In genomic region chr1:61095127-61095812, GRCh38 we compare ENCODE assay signal across 1 cellular context.
TF ChIP-seq lines count a peak whose summit lies in the region.

No MANE protein-coding gene starts in this region.

TF ChIP-seq in SK-N-SH, 30 proteins besides CTCF, POLR2A, EP300 and RAD21 (continued from another document):
- TF ChIP-seq, protein P1, sequence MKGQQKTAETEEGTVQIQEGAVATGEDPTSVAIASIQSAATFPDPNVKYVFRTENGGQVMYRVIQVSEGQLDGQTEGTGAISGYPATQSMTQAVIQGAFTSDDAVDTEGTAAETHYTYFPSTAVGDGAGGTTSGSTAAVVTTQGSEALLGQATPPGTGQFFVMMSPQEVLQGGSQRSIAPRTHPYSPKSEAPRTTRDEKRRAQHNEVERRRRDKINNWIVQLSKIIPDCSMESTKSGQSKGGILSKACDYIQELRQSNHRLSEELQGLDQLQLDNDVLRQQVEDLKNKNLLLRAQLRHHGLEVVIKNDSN (IDR thresholded peaks at IDR 0.05; ENCODE audit: borderline replicate concordance, low read depth): no peak
- no peak for TF ChIP-seq FOXM1 (IDR thresholded peaks at IDR 0.05; ENCODE audit: low read depth)
- no peak for TF ChIP-seq RXRA (IDR thresholded peaks at IDR 0.05; ENCODE audit: borderline replicate concordance, low read depth)
- TF ChIP-seq TEAD4 (IDR thresholded peaks at IDR 0.05; ENCODE audit: borderline replicate concordance, insufficient read depth): no peak
- no peak for TF ChIP-seq PBX3 (IDR thresholded peaks at IDR 0.05)
